9 cellular contexts compared by ENCODE assay signal in the genomic region with DNA sequence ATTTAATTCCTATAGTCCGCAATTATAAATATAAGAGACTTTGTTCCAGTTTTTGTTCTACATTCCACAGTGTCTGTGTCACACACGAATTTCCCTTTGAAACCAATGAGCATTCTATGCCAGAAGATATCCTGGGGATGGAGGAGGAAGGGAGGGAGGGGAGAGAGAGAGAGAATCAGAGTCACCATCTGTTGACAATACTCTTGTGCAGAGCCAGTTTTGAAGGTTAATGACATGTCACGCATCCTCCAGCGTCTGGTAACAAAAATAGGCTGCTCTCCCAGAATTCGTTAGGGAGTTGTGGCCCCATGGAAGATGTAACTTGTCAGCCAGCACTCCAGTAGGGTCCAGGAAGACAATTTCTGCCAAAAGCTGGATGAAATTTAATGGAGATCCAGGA.
DNase-seq lines count a peak whose midpoint lies in the region; ATAC-seq, FAIRE-seq and TF ChIP-seq lines count a peak whose summit lies in the region.
"Had no signal": no experiment of that assay in that cellular context is flagged by ENCODE, and none has a peak within 500 bp of the region (broad histone marks: within the 10 kb centered on the region; RNA-seq: fewer than 3 reads in every experiment).

No MANE protein-coding gene starts in this region.

- H2AFZ ChIP-seq in ACC112 (ENCODE audit: low read length, unreplicated experiment), result peak overlapping the region; percentile 69
- no peak overlapping the region for H2AFZ ChIP-seq in astrocyte (ENCODE audit: low read depth, low read length)

- peak; percentile 77 for FAIRE-seq in astrocyte (lab: Jason Lieb, UNC)
- FAIRE-seq in frontal cortex (lab: Jason Lieb, UNC), result no peak

- no peaks in the 10 kb centered on the region for H3K36me3 Mint-ChIP-seq in astrocyte (ENCODE audit: low read depth, unreplicated experiment)
- H3K36me3 Mint-ChIP-seq: CD8-positive, alpha-beta memory T cell had no signal

- H3K79me2 ChIP-seq in ACC112 (ENCODE audit: control insufficient read depth, insufficient read depth, low read length, unreplicated experiment) (no peaks in the 10 kb centered on the region), astrocyte (ENCODE audit: insufficient read depth, low read length) (no peaks in the 10 kb centered on the region)

- no peak for TF ChIP-seq CTCF in astrocyte (IDR thresholded peaks at IDR 0.05; ENCODE audit: insufficient read depth, low read depth, low read length)

- H3K4me3 Mint-ChIP-seq in astrocyte (ENCODE audit: unreplicated experiment), result no peak overlapping the region
- H3K4me3 Mint-ChIP-seq: CD8-positive, alpha-beta memory T cell had no signal

- no peaks in the 10 kb centered on the region for H3K27me3 ChIP-seq in ACC112 (ENCODE audit: insufficient read depth, low read length)
- H3K27me3 ChIP-seq in astrocyte (ENCODE audit: insufficient read depth, low read length), result no peaks in the 10 kb centered on the region

- H3K4me1 ChIP-seq in ACC112 (ENCODE audit: control insufficient read depth, insufficient read depth, low read length, unreplicated experiment), result peaks cover 48% of the 10 kb centered on the region
- peaks cover 43% of the 10 kb centered on the region for H3K4me1 ChIP-seq in astrocyte (ENCODE audit: insufficient read depth, low read length)

- H3K4me2 ChIP-seq in astrocyte (ENCODE audit: low read length), result peak overlapping the region; percentile 69

- peaks cover 3% of the 10 kb centered on the region for H3K9me3 Mint-ChIP-seq in astrocyte (ENCODE audit: unreplicated experiment)
- H3K9me3 Mint-ChIP-seq: CD8-positive, alpha-beta memory T cell had no signal

- DNase-seq in NCI-H1417 (lab: John Stamatoyannopoulos, UW) (peak; percentile 66 to 89 (median 81)), astrocyte (ENCODE audit: low read depth) (peak; percentile 85), left lobe of liver (ENCODE audit: low spot score) (no peak), HUDEP-2 (lab: John Stamatoyannopoulos, UW; ENCODE audit: unreplicated experiment in 76 of 76) (no peak), T-helper 2 cell (no peak), frontal cortex (ENCODE audit: low spot score in 2 of 2) (no peak)
- DNase-seq: CD8-positive, alpha-beta memory T cell had no signal

- H3K27ac Mint-ChIP-seq in astrocyte (ENCODE audit: unreplicated experiment), result peak overlapping the region; percentile 92
- H3K27ac Mint-ChIP-seq: CD8-positive, alpha-beta memory T cell had no signal

- peak overlapping the region; percentile 44 for H3K4me3 ChIP-seq in ACC112 (ENCODE audit: low read depth, low read length)
- no peak overlapping the region for H3K4me3 ChIP-seq in astrocyte (ENCODE audit: insufficient read depth, low read depth, low read length)

- no peaks in the 10 kb centered on the region for H4K20me1 ChIP-seq in astrocyte (ENCODE audit: insufficient read depth, low read length)

- H3K27ac ChIP-seq in ACC112 (ENCODE audit: low read depth, low read length), result peak overlapping the region; percentile 97
- peak overlapping the region; percentile 68 for H3K27ac ChIP-seq in astrocyte (ENCODE audit: low read depth, low read length)

- H3K4me1 Mint-ChIP-seq in astrocyte (ENCODE audit: low read depth, unreplicated experiment), result peaks cover 50% of the 10 kb centered on the region

- H3K9me3 ChIP-seq in astrocyte (ENCODE audit: insufficient read depth, low read depth, low read length), result no peaks in the 10 kb centered on the region

- no peaks in the 10 kb centered on the region for H3K27me3 Mint-ChIP-seq in astrocyte (ENCODE audit: low read depth, unreplicated experiment)

- H3K36me3 ChIP-seq in ACC112 (ENCODE audit: insufficient read depth, low read length) (no peaks in the 10 kb centered on the region), astrocyte (ENCODE audit: insufficient read depth, low read length) (no peaks in the 10 kb centered on the region)

- H3K9ac ChIP-seq in astrocyte (ENCODE audit: low read length), result peak overlapping the region; percentile 25

- ATAC-seq in left lobe of liver (peak; percentile 60), GM18868 (IDR thresholded peaks at IDR 0.05; ENCODE audit: unreplicated experiment) (no peak)

Comparison
In these comparisons a context has a peak if more than half of its experiments do, and no peak if none do; other contexts are left out.
1. DNase-seq: peak in NCI-H1417 (3 of 3) and astrocyte (single experiment); none in left lobe of liver (single experiment), HUDEP-2 (0 of 76), T-helper 2 cell (0 of 5) and frontal cortex (0 of 2).